ENCODE assay signal across 8 cellular contexts in genomic region chr9:72038890-72039410, GRCh38. TPM values are rescaled to one million over a fixed set of nuclear protein-coding genes. Genes with fewer than 3 reads are reported as not detected.
DNase-seq lines count a peak whose midpoint lies in the region; ATAC-seq and TF ChIP-seq lines count a peak whose summit lies in the region.

No MANE protein-coding gene starts in this region.

- H3K79me1 ChIP-seq in trophoblast cell (ENCODE audit: low read length) = no peaks in the 10 kb centered on the region

- no peak overlapping the region for H3K14ac ChIP-seq in trophoblast cell (ENCODE audit: low read length)

- H4K8ac ChIP-seq in trophoblast cell (ENCODE audit: low read depth, low read length) = no peak overlapping the region

- H4K12ac ChIP-seq in trophoblast cell (ENCODE audit: low read depth, low read length) = no peak overlapping the region

- no peaks in the 10 kb centered on the region for H3K36me3 ChIP-seq in KMS-11 (ENCODE audit: insufficient read depth)
- H3K36me3 ChIP-seq in SJCRH30 = no peaks in the 10 kb centered on the region
- no peaks in the 10 kb centered on the region for H3K36me3 ChIP-seq in trophoblast cell (ENCODE audit: control insufficient read depth in 1 of 2, insufficient read depth in 2 of 2, low read length in 2 of 2)
- no peaks in the 10 kb centered on the region for H3K36me3 ChIP-seq in upper lobe of right lung

- peak overlapping the region; percentile 48; the same call in 1 of the 2 replicates for H2AFZ ChIP-seq in KMS-11 (ENCODE audit: low read depth)
- no peak overlapping the region for H2AFZ ChIP-seq in trophoblast cell (ENCODE audit: insufficient read depth, low read length, poor library complexity)

- H3K4ac ChIP-seq in trophoblast cell (ENCODE audit: low read depth, low read length) = no peak overlapping the region

- H2BK120ac ChIP-seq in trophoblast cell (ENCODE audit: insufficient read depth, low read length, poor library complexity) = no peak overlapping the region

- H3K27me3 ChIP-seq in KMS-11 (ENCODE audit: insufficient read depth, low read depth) (no peaks in the 10 kb centered on the region), SJCRH30 (no peaks in the 10 kb centered on the region; the same call in 1 of the 2 replicates), trophoblast cell (ENCODE audit: insufficient read depth, low read length) (no peaks in the 10 kb centered on the region), upper lobe of right lung (no peaks in the 10 kb centered on the region)

- H3K79me2 ChIP-seq in KMS-11 (ENCODE audit: insufficient read depth, low read depth) = no peaks in the 10 kb centered on the region
- no peaks in the 10 kb centered on the region for H3K79me2 ChIP-seq in trophoblast cell (ENCODE audit: control insufficient read depth, insufficient read depth, low read length, poor library complexity)

- no peak overlapping the region for H3K4me3 ChIP-seq in KMS-11 (IDR thresholded peaks at IDR 0.05; ENCODE audit: insufficient read depth, low read depth, low read length)
- H3K4me3 ChIP-seq in SJCRH30 = no peak overlapping the region
- H3K4me3 ChIP-seq in trophoblast cell (ENCODE audit: low read depth, low read length) = no peak overlapping the region
- H3K4me3 ChIP-seq in upper lobe of right lung = no peak overlapping the region

- peak; percentile 1 for DNase-seq in DMS79 (lab: John Stamatoyannopoulos, UW)
- peak; percentile 56 to 89 for DNase-seq in SJCRH30
- DNase-seq in activated gamma-delta T cell treated with anti-CD3 and anti-CD28 coated beads, Interleukin-2, amount 50 U/mL, for 16 hours (ENCODE audit: low read depth) = peak; percentile 44
- DNase-seq in glomerular endothelial cell (ENCODE audit: extremely low read depth, low read depth, low spot score) = peak; percentile 41
- peak; percentile 65 to 91 for DNase-seq in trophoblast cell
- peak; percentile 75 for DNase-seq in upper lobe of right lung

- H2BK5ac ChIP-seq in trophoblast cell (ENCODE audit: low read depth, low read length, poor library complexity) = no peak overlapping the region

- peak; percentile 71 for ATAC-seq in GM21528 (IDR thresholded peaks at IDR 0.05; ENCODE audit: low FRiP score, unreplicated experiment)
- peak; percentile 94 for ATAC-seq in upper lobe of right lung

- no peak overlapping the region for H4K91ac ChIP-seq in trophoblast cell (ENCODE audit: low read depth, low read length)

- intact Hi-C loops in upper lobe of right lung (cut with DNase I) = loop anchor here (5.0 kb wide), 1 partner anchor 233 kb away; no protein-coding TSS in a partner anchor

- no peak overlapping the region for H3K9ac ChIP-seq in KMS-11
- H3K9ac ChIP-seq in trophoblast cell (ENCODE audit: low read length) = no peak overlapping the region

- H3K4me1 ChIP-seq in KMS-11 (ENCODE audit: low read depth, poor library complexity, severe bottlenecking) (no peaks in the 10 kb centered on the region), SJCRH30 (no peaks in the 10 kb centered on the region), trophoblast cell (ENCODE audit: control insufficient read depth in 1 of 2, insufficient read depth in 2 of 2, low read length in 2 of 2) (peaks cover 0 to 2% of the 10 kb centered on the region in 2 experiments), upper lobe of right lung (no peaks in the 10 kb centered on the region)

- no peaks in the 10 kb centered on the region for H3K9me3 ChIP-seq in SJCRH30 (replicated peaks)
- no peaks in the 10 kb centered on the region for H3K9me3 ChIP-seq in trophoblast cell (ENCODE audit: insufficient read depth, low read depth, low read length)
- no peaks in the 10 kb centered on the region for H3K9me3 ChIP-seq in upper lobe of right lung

- no peaks in the 10 kb centered on the region for H4K20me1 ChIP-seq in KMS-11 (ENCODE audit: insufficient read depth)

- no CpG with 5 or more reads among the region's 13 CpGs for WGBS in trophoblast cell (ENCODE audit: extremely low coverage, insufficient coverage, insufficient read length)

- no peak overlapping the region for H3K27ac ChIP-seq in KMS-11
- H3K27ac ChIP-seq in SJCRH30 = no peak overlapping the region
- no peak overlapping the region for H3K27ac ChIP-seq in trophoblast cell (ENCODE audit: low read depth, low read length)
- no peak overlapping the region for H3K27ac ChIP-seq in upper lobe of right lung

- H3K4me2 ChIP-seq in KMS-11 (peak overlapping the region; percentile 13; the same call in 1 of the 2 replicates), trophoblast cell (ENCODE audit: low read length) (no peak overlapping the region)

- no peak overlapping the region for H2BK12ac ChIP-seq in trophoblast cell (ENCODE audit: low read length)

- H2AK5ac ChIP-seq in trophoblast cell (ENCODE audit: low read length) = no peak overlapping the region

- TF ChIP-seq CTCF in KMS-11 (conservative IDR thresholded peaks at IDR 0.05; ENCODE audit: low read depth, low read length) (peak; percentile 96), upper lobe of right lung (IDR thresholded peaks at IDR 0.05) (peak; percentile 98)

- no peak overlapping the region for H3K23ac ChIP-seq in trophoblast cell (ENCODE audit: low read length)

- no peak overlapping the region for H3K18ac ChIP-seq in trophoblast cell (ENCODE audit: low read length)

RNA-seq across cellular contexts. Expression of gene C9orf57, which starts 21.5 kb away (rescaled TPM):
- total RNA-seq in SJCRH30 (2014; rRNA removed; shearing (Covaris generic)) = not detected in 2 replicates
- total RNA-seq in glomerular endothelial cell (not detected in 2 replicates), upper lobe of right lung (not detected)
- not detected in 2 replicates for polyA plus RNA-seq in trophoblast cell (2013)

Comparison
In these comparisons a context has a peak if more than half of its experiments do, and no peak if none do; other contexts are left out.
1. DNase-seq: peak in every context shown above with its lines; median percentile 78 in trophoblast cell; 75 in upper lobe of right lung; 72 in SJCRH30; 44 in activated gamma-delta T cell treated with anti-CD3 and anti-CD28 coated beads, Interleukin-2, amount 50 U/mL, for 16 hours; 41 in glomerular endothelial cell; 1 in DMS79.